ENCODE assay signal across 21 cellular contexts in the genomic region with DNA sequence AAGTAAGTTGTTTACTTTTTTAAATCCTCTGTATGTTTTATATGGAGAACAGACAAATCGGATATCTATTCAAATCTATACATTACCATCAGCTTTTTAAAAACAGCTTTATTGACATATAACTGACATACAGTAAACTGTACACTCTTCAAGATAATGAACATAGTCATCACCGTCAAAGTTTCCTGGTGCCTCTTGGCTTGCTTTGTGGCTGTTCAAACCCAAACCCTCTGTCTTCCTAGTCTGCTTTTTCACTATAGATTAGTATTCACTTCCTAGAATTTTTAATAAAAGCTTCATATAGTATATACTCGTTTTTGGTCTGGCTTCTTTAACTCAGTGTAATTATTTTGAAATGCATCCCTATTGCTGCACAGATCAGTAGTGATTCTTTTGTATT. TPM values are rescaled to one million over a fixed set of nuclear protein-coding genes. Genes with fewer than 3 reads are reported as not detected.
"Had no signal": no experiment of that assay in that cellular context is flagged by ENCODE, and none has a peak within 500 bp of the region (broad histone marks: within the 10 kb centered on the region; RNA-seq: fewer than 3 reads in every experiment).

No MANE protein-coding gene starts in this region.

- H3K36me3 Mint-ChIP-seq: activated naive CD8-positive, alpha-beta T cell treated with anti-CD3 and anti-CD28 coated beads for 36 hours; naive B cell had no signal

- H3K4me1 ChIP-seq: foreskin keratinocyte, parathyroid adenoma, sigmoid colon, transverse colon had no signal

- H3K27ac ChIP-seq: epithelial cell of prostate, foreskin keratinocyte, hepatocyte, parathyroid adenoma, sigmoid colon, transverse colon had no signal

- H3K4me3 Mint-ChIP-seq: activated naive CD8-positive, alpha-beta T cell treated with anti-CD3 and anti-CD28 coated beads for 36 hours; activated T-helper 1 cell treated with anti-CD3 and anti-CD28 coated beads, Interleukin-12 subunit alpha, Interleukin-12 subunit beta, Interleukin-2, Interleukin-4 antibody, amounts not matched to agents 30 ng/mL and 10 ng/mL and 1 ng/mL, durations not matched to agents 14 hours and 24 hours and 36 hours; naive B cell had no signal

- H3K9me3 Mint-ChIP-seq: activated naive CD8-positive, alpha-beta T cell treated with anti-CD3 and anti-CD28 coated beads for 36 hours; activated T-helper 1 cell treated with anti-CD3 and anti-CD28 coated beads, Interleukin-12 subunit alpha, Interleukin-12 subunit beta, Interleukin-2, Interleukin-4 antibody, amounts not matched to agents 30 ng/mL and 10 ng/mL and 1 ng/mL, durations not matched to agents 14 hours and 24 hours and 36 hours; naive B cell had no signal

- H3K36me3 ChIP-seq: sigmoid colon, transverse colon had no signal

- H3K27me3 Mint-ChIP-seq: activated naive CD8-positive, alpha-beta T cell treated with anti-CD3 and anti-CD28 coated beads for 36 hours; naive B cell had no signal

- H3K27ac Mint-ChIP-seq: activated naive CD8-positive, alpha-beta T cell treated with anti-CD3 and anti-CD28 coated beads for 36 hours; activated T-helper 1 cell treated with anti-CD3 and anti-CD28 coated beads, Interleukin-12 subunit alpha, Interleukin-12 subunit beta, Interleukin-2, Interleukin-4 antibody, amounts not matched to agents 30 ng/mL and 10 ng/mL and 1 ng/mL, durations not matched to agents 14 hours and 24 hours and 36 hours; naive B cell had no signal

- H3K4me3 ChIP-seq: hepatocyte, mucosa of descending colon, sigmoid colon, transverse colon had no signal

- H3K4me1 Mint-ChIP-seq: activated naive CD8-positive, alpha-beta T cell treated with anti-CD3 and anti-CD28 coated beads for 36 hours; naive B cell had no signal

- H3K27me3 ChIP-seq: foreskin keratinocyte, hepatocyte, sigmoid colon, transverse colon had no signal

- DNase-seq: activated CD4-positive, alpha-beta T cell treated with anti-CD3 and anti-CD28 coated beads, Interleukin-2, amount 50 U/mL, for 4 hours; activated naive CD8-positive, alpha-beta T cell treated with anti-CD3 and anti-CD28 coated beads for 36 hours; amniotic stem cell; foreskin keratinocyte; mammary epithelial cell; naive B cell; stimulated activated CD4-positive, alpha-beta T cell treated with anti-CD3 and anti-CD28 coated beads, Interleukin-4, amount 100 ng/mL, for 24 hours; stimulated activated naive CD4-positive, alpha-beta T cell; substantia nigra; SW 1271; transverse colon had no signal

RNA-seq across cellular contexts. Expression of gene TPTE, which starts 56.4 kb away (rescaled TPM):
- total RNA-seq: activated naive CD8-positive, alpha-beta T cell treated with anti-CD3 and anti-CD28 coated beads for 36 hours; activated T-helper 1 cell treated with anti-CD3 and anti-CD28 coated beads, Interleukin-12 subunit alpha, Interleukin-12 subunit beta, Interleukin-2, Interleukin-4 antibody, amounts not matched to agents 30 ng/mL and 10 ng/mL and 1 ng/mL, durations not matched to agents 14 hours and 24 hours and 36 hours; cardiac septum; dermis microvascular lymphatic vessel endothelial cell; fibroblast of lung; foreskin keratinocyte; hepatocyte; mammary epithelial cell; mucosa of descending colon; sigmoid colon; T-helper 2 cell treated with Interferon-gamma antibody and Interleukin-4, amounts not matched to agents 100 ng/mL and 5 ng/mL, for 36 hours; transverse colon had no signal
- polyA plus RNA-seq: fibroblast of lung, foreskin keratinocyte, hepatocyte, mammary epithelial cell, sigmoid colon had no signal
